1 cellular context compared by ENCODE assay signal in the genomic region with DNA sequence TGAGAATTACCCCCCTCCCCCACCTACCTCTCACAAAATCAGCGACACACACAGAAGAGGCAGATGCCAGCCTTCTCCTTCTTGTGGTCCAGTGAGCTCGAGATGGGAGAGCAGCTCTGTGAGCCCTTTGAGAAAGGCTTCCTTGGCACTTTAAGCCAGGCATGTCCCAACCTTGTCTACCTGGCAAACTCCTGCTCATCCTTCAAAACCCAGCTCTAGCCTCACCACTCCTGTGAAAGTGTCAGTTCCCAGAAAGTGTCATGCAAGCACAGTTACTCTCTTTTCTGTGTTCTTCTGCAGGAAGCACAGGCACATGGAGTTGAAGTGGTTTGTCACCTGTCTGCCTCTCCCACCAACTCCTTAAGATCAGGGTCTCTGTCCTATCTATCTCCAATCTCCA.
TF ChIP-seq lines count a peak whose summit lies in the region.

No MANE protein-coding gene starts in this region.

TF ChIP-seq in HepG2, 621 proteins besides CTCF, POLR2A, EP300 and RAD21:
- TF ChIP-seq ZNF12 (CRISPR knock-in tag; IDR thresholded peaks at IDR 0.05), result no peak
- no peak for TF ChIP-seq ZNF747 (CRISPR knock-in tag; IDR thresholded peaks at IDR 0.05; ENCODE audit: borderline replicate concordance)
- no peak for TF ChIP-seq NCOR1 (IDR thresholded peaks at IDR 0.05; ENCODE audit: borderline replicate concordance, low read length)
- TF ChIP-seq SP2 (CRISPR knock-in tag; IDR thresholded peaks at IDR 0.05), result no peak
- TF ChIP-seq, protein P1, sequence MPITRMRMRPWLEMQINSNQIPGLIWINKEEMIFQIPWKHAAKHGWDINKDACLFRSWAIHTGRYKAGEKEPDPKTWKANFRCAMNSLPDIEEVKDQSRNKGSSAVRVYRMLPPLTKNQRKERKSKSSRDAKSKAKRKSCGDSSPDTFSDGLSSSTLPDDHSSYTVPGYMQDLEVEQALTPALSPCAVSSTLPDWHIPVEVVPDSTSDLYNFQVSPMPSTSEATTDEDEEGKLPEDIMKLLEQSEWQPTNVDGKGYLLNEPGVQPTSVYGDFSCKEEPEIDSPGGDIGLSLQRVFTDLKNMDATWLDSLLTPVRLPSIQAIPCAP (CRISPR knock-in tag; IDR thresholded peaks at IDR 0.05; ENCODE audit: low read depth), result no peak
- TF ChIP-seq TGIF2 (CRISPR knock-in tag; IDR thresholded peaks at IDR 0.05), result no peak
- TF ChIP-seq REXO4 (CRISPR knock-in tag; IDR thresholded peaks at IDR 0.05; ENCODE audit: borderline replicate concordance), result no peak
- TF ChIP-seq SP4 (CRISPR knock-in tag; IDR thresholded peaks at IDR 0.05), result no peak
TF ChIP-seq in HepG2: peak in this region for 0.
